In genomic region chr1:66197785-66198184, GRCh38 we compare ENCODE assay signal across 22 cellular contexts.
A peak's percentile ranks its signal among the peaks of the same experiment; 100 is the strongest.
DNase-seq lines count a peak whose midpoint lies in the region; ATAC-seq, FAIRE-seq and TF ChIP-seq lines count a peak whose summit lies in the region.
"Had no signal": no experiment of that assay in that cellular context is flagged by ENCODE, and none has a peak within 500 bp of the region (broad histone marks: within the 10 kb centered on the region; RNA-seq: fewer than 3 reads in every experiment).

No MANE protein-coding gene starts in this region.

- intact Hi-C loops in K562 (cut with micrococcal nuclease) (no loop called here), upper lobe of right lung (cut with DNase I) (no loop called here)

- H3K27ac ChIP-seq in K562 (ENCODE audit: extremely low read depth, low read depth, low read length) (no peak overlapping the region), upper lobe of right lung (no peak overlapping the region)
- H3K27ac ChIP-seq: GM23248, KMS-11, Peyer's patch, skin epidermis had no signal

- no peak for TF ChIP-seq RAD21 in K562 (CRISPR knock-in tag; conservative IDR thresholded peaks at IDR 0.05 in 1 of 2, IDR thresholded peaks at IDR 0.05 in 1 of 2)

- H3K9me3 ChIP-seq in K562 (replicated peaks; ENCODE audit: control insufficient read depth, insufficient read depth, low read depth, low read length), result no peaks in the 10 kb centered on the region
- no peaks in the 10 kb centered on the region for H3K9me3 ChIP-seq in upper lobe of right lung
- H3K9me3 ChIP-seq: Peyer's patch had no signal

- ATAC-seq in K562 (no peak), upper lobe of right lung (peak; percentile 27), HG03521 (IDR thresholded peaks at IDR 0.05; ENCODE audit: unreplicated experiment) (no peak)

- H2AFZ ChIP-seq in K562 (ENCODE audit: low read depth, low read length), result no peak overlapping the region
- H2AFZ ChIP-seq: GM23248 had no signal

- no peak overlapping the region for H3K4me2 ChIP-seq in K562 (ENCODE audit: insufficient read depth, low read length)
- H3K4me2 ChIP-seq: KMS-11 had no signal

- no peaks in the 10 kb centered on the region for H4K20me1 ChIP-seq in K562 (replicated peaks; ENCODE audit: control insufficient read depth, insufficient read depth, low read length)

- TF ChIP-seq CTCF in K562 (IDR thresholded peaks at IDR 0.05 in 2 of 3, conservative IDR thresholded peaks at IDR 0.05 in 1 of 3; ENCODE audit: insufficient read depth in 2 of 3, low read depth in 1 of 3, low read length in 3 of 3) (no peak), upper lobe of right lung (IDR thresholded peaks at IDR 0.05) (no peak)

- H3K79me2 ChIP-seq in K562 (ENCODE audit: control insufficient read depth, insufficient read depth, low read length), result no peaks in the 10 kb centered on the region

- no TSS peak for BruUV-seq in K562 (replicated peaks; lab: Mats Ljungman, UMichigan)

- CTCF ChIA-PET in K562 (lab: Yijun Ruan, JAX; ENCODE audit: low intra/inter-chr PET ratio), result no interaction called here

- POLR2A ChIA-PET in K562 (lab: Yijun Ruan, JAX), result no interaction called here

- H3K36me3 ChIP-seq in K562 (ENCODE audit: control insufficient read depth, insufficient read depth, low read length) (no peaks in the 10 kb centered on the region), upper lobe of right lung (no peaks in the 10 kb centered on the region)
- H3K36me3 ChIP-seq: Peyer's patch had no signal

- no peak for TF ChIP-seq POLR2A in K562 (conservative IDR thresholded peaks at IDR 0.05)

- no peaks in the 10 kb centered on the region for H3K27me3 ChIP-seq in K562 (ENCODE audit: control insufficient read depth in 2 of 2, insufficient read depth in 2 of 2, low read length in 2 of 2)
- no peaks in the 10 kb centered on the region for H3K27me3 ChIP-seq in upper lobe of right lung
- H3K27me3 ChIP-seq: Peyer's patch had no signal

- no peak overlapping the region for H3K9ac ChIP-seq in K562 (ENCODE audit: insufficient read depth in 1 of 2, low read depth in 2 of 2, low read length in 2 of 2)
- H3K9ac ChIP-seq: GM23248, KMS-11 had no signal

- in situ Hi-C loops in G401 (cut with HindIII; ENCODE audit: low sequenced_read_pairs) (no loop called here), K562 (cut with MboI) (no loop called here)

- DNase-seq in G401 (ENCODE audit: low spot score) (peak; percentile 23), K562 (ENCODE audit: extremely low read depth in 1 of 4, low spot score in 3 of 4) (no peak), left kidney (ENCODE audit: low read depth, low spot score) (peak; percentile 16), upper lobe of right lung (no peak), COLO829 (ENCODE audit: low spot score) (no peak)
- DNase-seq in stimulated activated naive CD4-positive, alpha-beta T cell treated with Interleukin-2 at 50 U/mL for 16 hours (lab: John Stamatoyannopoulos, UW), result no peak
- DNase-seq: activated CD4-positive, alpha-beta T cell treated with anti-CD3 and anti-CD28 coated beads for 4 hours; activated CD8-positive, alpha-beta memory T cell treated with anti-CD3 and anti-CD28 coated beads for 24 hours; activated T-cell treated with anti-CD3 and anti-CD28 coated beads, Interleukin-2, amount 50 U/mL, for 24 hours; CD4-positive, alpha-beta T cell; GM23248; mammary epithelial cell; NCI-H2171 treated with DMSO at 0.1 percent for 48 hours; NCI-H526 treated with DMSO at 0.1 percent for 48 hours; Peyer's patch; stimulated activated CD4-positive, alpha-beta T cell treated with anti-CD3 and anti-CD28 coated beads, Interleukin-1b, Interleukin-23, amount 100 ng/mL, for 48 hours; substantia nigra; T-helper 1 cell had no signal

- FAIRE-seq in K562 (lab: Jason Lieb, UNC), result no peak
- FAIRE-seq: urothelium cell line had no signal

- H3K4me3 ChIP-seq in K562 (no peak overlapping the region), upper lobe of right lung (no peak overlapping the region)
- H3K4me3 ChIP-seq: GM23248, Peyer's patch, skin epidermis had no signal

- TF ChIP-seq EP300 in K562 (IDR thresholded peaks at IDR 0.05; ENCODE audit: low read length), result no peak

- H3K4me1 ChIP-seq in K562 (replicated peaks in 1 of 2; ENCODE audit: control insufficient read depth in 2 of 2, insufficient read depth in 2 of 2, low read length in 2 of 2) (no peaks in the 10 kb centered on the region), upper lobe of right lung (no peaks in the 10 kb centered on the region)
- H3K4me1 ChIP-seq: Peyer's patch had no signal

- WGBS in K562 (ENCODE audit: insufficient coverage, low coverage, missing lambda C conversion rate), result 0% methylated on average over 1 of the region's 1 CpG

- H3K9me1 ChIP-seq in K562 (ENCODE audit: control insufficient read depth, insufficient read depth, low read length), result no peaks in the 10 kb centered on the region

TF ChIP-seq in K562, 482 proteins besides CTCF, POLR2A, EP300 and RAD21:
- TF ChIP-seq E2F8 (IDR thresholded peaks at IDR 0.05; ENCODE audit: low read depth, partially characterized antibody), result no peak
- TF ChIP-seq ZHX1 (conservative IDR thresholded peaks at IDR 0.05; ENCODE audit: low read length), result no peak
- 0 out of 2 replicates have a peak, but pooled peaks have one; percentile 4 for TF ChIP-seq C11orf30 (IDR thresholded peaks at IDR 0.05; ENCODE audit: low read depth)
TF ChIP-seq in K562: peak in this region for 1.

Comparison
In these comparisons a context has a peak if more than half of its experiments do, and no peak if none do; other contexts are left out.
1. DNase-seq: peak in G401 (single experiment) and left kidney (single experiment); none in K562 (0 of 4), upper lobe of right lung (single experiment), COLO829 (single experiment) and stimulated activated naive CD4-positive, alpha-beta T cell treated with Interleukin-2 at 50 U/mL for 16 hours (single experiment).